ENCODE assay signal across 24 cellular contexts in the genomic region with DNA sequence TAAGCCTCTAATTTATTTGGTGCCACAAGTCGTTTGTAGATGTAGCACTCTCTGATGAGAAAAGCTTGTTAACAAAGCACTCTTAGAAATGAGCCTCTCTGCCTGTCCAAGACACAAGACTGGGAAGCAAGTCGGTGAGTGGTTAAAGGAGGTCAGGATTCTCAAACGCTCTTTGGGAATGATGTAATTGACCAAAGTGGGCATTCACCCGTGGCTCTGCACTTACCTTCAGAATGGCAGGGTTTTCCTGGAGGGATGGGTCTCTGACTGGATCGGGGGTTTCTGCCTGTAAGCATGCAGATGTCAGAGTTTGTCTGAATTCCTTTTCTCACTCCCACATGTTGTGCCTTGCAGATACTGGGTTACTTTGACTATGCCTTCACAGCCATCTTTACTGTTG.
"Had no signal": no experiment of that assay in that cellular context is flagged by ENCODE, and none has a peak within 500 bp of the region (broad histone marks: within the 10 kb centered on the region; RNA-seq: fewer than 3 reads in every experiment).

No MANE protein-coding gene starts in this region.

- H3K9ac ChIP-seq: SK-N-SH had no signal

- H3K27ac ChIP-seq: adrenal gland, RWPE1, SJCRH30 had no signal

- DNase-seq: activated CD4-positive, alpha-beta memory T cell treated with anti-CD3 and anti-CD28 coated beads, Interleukin-2, amount 10 ng/mL, durations not matched to agents 7 days and 5 days; activated CD4-positive, alpha-beta T cell treated with anti-CD3 and anti-CD28 coated beads for 1 hour; activated CD4-positive, alpha-beta T cell treated with anti-CD3 and anti-CD28 coated beads, Interleukin-2, amount 50 U/mL, for 1 hour; activated CD8-positive, alpha-beta memory T cell treated with anti-CD3 and anti-CD28 coated beads, Interleukin-2, amount 50 U/mL, for 4 hours; activated naive CD4-positive, alpha-beta T cell treated with anti-CD3 and anti-CD28 coated beads, Interleukin-2, amount 50 U/mL, for 16 hours; activated naive CD8-positive, alpha-beta T cell treated with anti-CD3 and anti-CD28 coated beads, Interleukin-2, amount 10 ng/mL, durations not matched to agents 7 days and 5 days; adrenal gland; anterior cingulate cortex; NCI-H1105 treated with DMSO at 0.1 percent for 48 hours; NCI-H1436 treated with DMSO at 0.1 percent for 48 hours; NCI-H187; NCI-H2081; NCI-H510A treated with DMSO at 0.1 percent for 48 hours; NCI-H69; NK-92 treated with Interleukin-12 subunit alpha and Interleukin-12 subunit beta, amount 100 ng/mL, for 24 hours; OCI-M1; Right ventricle myocardium superior; SJCRH30; SK-N-SH; SW 1271; T-helper 9 cell had no signal

- H3K4me3 ChIP-seq: adrenal gland, SJCRH30 had no signal

- ATAC-seq: Panc1, WTC11 had no signal

- H3K4me2 ChIP-seq: SK-N-SH had no signal

- H3K27me3 ChIP-seq: adrenal gland, SJCRH30 had no signal

- H3K9me3 ChIP-seq: adrenal gland, SJCRH30, SK-N-SH had no signal

- H3K4me1 ChIP-seq: adrenal gland, SJCRH30 had no signal

- H3K9me2 ChIP-seq: SK-N-SH had no signal

- H3K36me3 ChIP-seq: SJCRH30 had no signal
